Comparison of ENCODE assay signal across 16 cellular contexts in genomic region chr2:28543316-28544068, GRCh38. TPM values are rescaled to one million over a fixed set of nuclear protein-coding genes. Genes with fewer than 3 reads are reported as not detected.
DNase-seq lines count a peak whose midpoint lies in the region; ATAC-seq and TF ChIP-seq lines count a peak whose summit lies in the region.
"Had no signal": no experiment of that assay in that cellular context is flagged by ENCODE, and none has a peak within 500 bp of the region (broad histone marks: within the 10 kb centered on the region; RNA-seq: fewer than 3 reads in every experiment).

No MANE protein-coding gene starts in this region.

- H3K4me3 Mint-ChIP-seq in activated T-cell treated with anti-CD3 and anti-CD28 coated beads, Interleukin-2, amount 50 U/mL, for 72 hours = no peak overlapping the region
- no peak overlapping the region for H3K4me3 Mint-ChIP-seq in stimulated activated effector memory CD8-positive, alpha-beta T cell treated with anti-CD3 and anti-CD28 coated beads, Interleukin-12 subunit alpha, Interleukin-12 subunit beta, amount 100 ng/mL, for 72 hours
- H3K4me3 Mint-ChIP-seq: activated naive CD8-positive, alpha-beta T cell; CD8-positive, alpha-beta T cell had no signal

- TF ChIP-seq POLR2A in breast epithelium (IDR thresholded peaks at IDR 0.05) = no peak

- no peaks in the 10 kb centered on the region for H3K9me3 Mint-ChIP-seq in activated T-cell treated with anti-CD3 and anti-CD28 coated beads, Interleukin-2, amount 50 U/mL, for 72 hours
- H3K9me3 Mint-ChIP-seq in stimulated activated effector memory CD8-positive, alpha-beta T cell treated with anti-CD3 and anti-CD28 coated beads, Interleukin-12 subunit alpha, Interleukin-12 subunit beta, amount 100 ng/mL, for 72 hours = no peaks in the 10 kb centered on the region
- H3K9me3 Mint-ChIP-seq: CD8-positive, alpha-beta T cell; natural killer cell had no signal

- ATAC-seq in activated T-cell treated with anti-CD3 and anti-CD28 coated beads, Interleukin-2, amount 50 U/mL, for 72 hours (replicated peaks in 1 of 2) = no peak
- no peak for ATAC-seq in stimulated activated effector memory CD8-positive, alpha-beta T cell treated with anti-CD3 and anti-CD28 coated beads, Interleukin-12 subunit alpha, Interleukin-12 subunit beta, amount 100 ng/mL, for 72 hours
- ATAC-seq: CD8-positive, alpha-beta T cell; natural killer cell had no signal

- peak overlapping the region; percentile 51 for H3K27ac Mint-ChIP-seq in activated T-cell treated with anti-CD3 and anti-CD28 coated beads, Interleukin-2, amount 50 U/mL, for 72 hours
- peak overlapping the region; percentile 85 for H3K27ac Mint-ChIP-seq in stimulated activated effector memory CD8-positive, alpha-beta T cell treated with anti-CD3 and anti-CD28 coated beads, Interleukin-12 subunit alpha, Interleukin-12 subunit beta, amount 100 ng/mL, for 72 hours
- H3K27ac Mint-ChIP-seq: CD8-positive, alpha-beta T cell had no signal

- H3K36me3 Mint-ChIP-seq in activated T-cell treated with anti-CD3 and anti-CD28 coated beads, Interleukin-2, amount 50 U/mL, for 72 hours (ENCODE audit: insufficient read depth in 2 of 2) = no peaks in the 10 kb centered on the region
- peaks cover 5% of the 10 kb centered on the region for H3K36me3 Mint-ChIP-seq in stimulated activated effector memory CD8-positive, alpha-beta T cell treated with anti-CD3 and anti-CD28 coated beads, Interleukin-12 subunit alpha, Interleukin-12 subunit beta, amount 100 ng/mL, for 72 hours
- H3K36me3 Mint-ChIP-seq: activated naive CD8-positive, alpha-beta T cell; CD8-positive, alpha-beta T cell; natural killer cell had no signal

- H3K27me3 Mint-ChIP-seq in activated T-cell treated with anti-CD3 and anti-CD28 coated beads, Interleukin-2, amount 50 U/mL, for 72 hours (ENCODE audit: low read depth) = no peaks in the 10 kb centered on the region
- H3K27me3 Mint-ChIP-seq: activated naive CD8-positive, alpha-beta T cell had no signal

- peaks cover 0 to 4% of the 10 kb centered on the region in 2 donors for H3K4me1 ChIP-seq in breast epithelium
- H3K4me1 ChIP-seq: uterus had no signal

- DNase-seq in activated T-cell treated with anti-CD3 and anti-CD28 coated beads, Interleukin-2, amount 50 U/mL, for 72 hours = no peak
- no peak for DNase-seq in activated T-cell treated with anti-CD3 and anti-CD28 coated beads, Interleukin-2, amount 50 U/mL, for 48 hours
- DNase-seq in astrocyte of the spinal cord (ENCODE audit: low read depth, low spot score) (peak; percentile 56), left kidney (ENCODE audit: low read depth, low spot score) (peak; percentile 74), KG1 (lab: John Stamatoyannopoulos, UW) (no peak), D341Med (ENCODE audit: low spot score) (no peak), breast epithelium (ENCODE audit: low spot score in 2 of 2) (no peak)
- DNase-seq in stimulated activated effector memory CD8-positive, alpha-beta T cell treated with anti-CD3 and anti-CD28 coated beads, Interleukin-12 subunit alpha, Interleukin-12 subunit beta, amount 100 ng/mL, for 72 hours (ENCODE audit: low spot score in 2 of 2) = no peak
- DNase-seq: ACHN; activated T-cell treated with anti-CD3 and anti-CD28 coated beads for 4 hours; CD8-positive, alpha-beta T cell; effector memory CD4-positive, alpha-beta T cell; natural killer cell; SHP77 treated with DMSO at 0.1 percent for 48 hours; uterus had no signal

- H3K27me3 ChIP-seq in breast epithelium = no peaks in the 10 kb centered on the region
- H3K27me3 ChIP-seq: uterus had no signal

- H3K4me3 ChIP-seq in astrocyte of the spinal cord (ENCODE audit: low read depth, low read length) = no peak overlapping the region
- H3K4me3 ChIP-seq in breast epithelium = no peak overlapping the region
- H3K4me3 ChIP-seq: uterus had no signal

- intact Hi-C loops in breast epithelium (cut with DNase I; ENCODE audit: low total_unique reads) = no loop called here

- in situ Hi-C loops in astrocyte of the spinal cord (cut with HindIII; ENCODE audit: low sequenced_read_pairs) = no loop called here

- TF ChIP-seq CTCF in astrocyte of the spinal cord (IDR thresholded peaks at IDR 0.05; ENCODE audit: low read depth, low read length) (no peak), breast epithelium (IDR thresholded peaks at IDR 0.05) (no peak)

- H3K9me3 ChIP-seq in breast epithelium = no peaks in the 10 kb centered on the region
- H3K9me3 ChIP-seq: uterus had no signal

- H3K27ac ChIP-seq in breast epithelium = no peak overlapping the region
- H3K27ac ChIP-seq: uterus had no signal

- peaks cover 14% of the 10 kb centered on the region for H3K4me1 Mint-ChIP-seq in activated T-cell treated with anti-CD3 and anti-CD28 coated beads, Interleukin-2, amount 50 U/mL, for 72 hours (ENCODE audit: low read depth)
- peaks cover 54% of the 10 kb centered on the region for H3K4me1 Mint-ChIP-seq in stimulated activated effector memory CD8-positive, alpha-beta T cell treated with anti-CD3 and anti-CD28 coated beads, Interleukin-12 subunit alpha, Interleukin-12 subunit beta, amount 100 ng/mL, for 72 hours

- H3K36me3 ChIP-seq in breast epithelium = no peaks in the 10 kb centered on the region
- H3K36me3 ChIP-seq: uterus had no signal

RNA-seq across cellular contexts. Expression of gene PLB1, which starts 47.6 kb away (rescaled TPM):
- 1 to 10 TPM in 1 of 2 donors, under 1 TPM in 1; 0.72 to 1.9 TPM for total RNA-seq in activated T-cell treated with anti-CD3 and anti-CD28 coated beads, Interleukin-2, amount 50 U/mL, for 72 hours
- total RNA-seq in breast epithelium = 10 to 100 TPM in 1 of 3 donors, 1 to 10 TPM in 2; 5.6 to 11.9 (median 8.8) TPM

Comparison
In these comparisons a context has a peak if more than half of its experiments do, and no peak if none do; other contexts are left out.
1. DNase-seq: peak in astrocyte of the spinal cord (single experiment) and left kidney (single experiment); none in activated T-cell treated with anti-CD3 and anti-CD28 coated beads, Interleukin-2, amount 50 U/mL, for 72 hours (0 of 2), activated T-cell treated with anti-CD3 and anti-CD28 coated beads, Interleukin-2, amount 50 U/mL, for 48 hours (0 of 2), stimulated activated effector memory CD8-positive, alpha-beta T cell treated with anti-CD3 and anti-CD28 coated beads, Interleukin-12 subunit alpha, Interleukin-12 subunit beta, amount 100 ng/mL, for 72 hours (0 of 2), KG1 (single experiment), D341Med (single experiment) and breast epithelium (0 of 2).